Comparison of ENCODE assay signal across 23 cellular contexts in genomic region chr14:104284636-104285482, GRCh38.
DNase-seq lines count a peak whose midpoint lies in the region; ATAC-seq and TF ChIP-seq lines count a peak whose summit lies in the region.
"Had no signal": no experiment of that assay in that cellular context is flagged by ENCODE, and none has a peak within 500 bp of the region (broad histone marks: within the 10 kb centered on the region; RNA-seq: fewer than 3 reads in every experiment).

No MANE protein-coding gene starts in this region.

- no peak overlapping the region for H3K4me3 ChIP-seq in sigmoid colon
- H3K4me3 ChIP-seq: cardiac muscle cell, GM23248, pancreas, stomach, upper lobe of left lung had no signal

- no peak for TF ChIP-seq POLR2A in sigmoid colon (IDR thresholded peaks at IDR 0.05)

- no peaks in the 10 kb centered on the region for H3K4me1 Mint-ChIP-seq in chondrocyte (ENCODE audit: low read depth)
- H3K4me1 Mint-ChIP-seq: CD8-positive, alpha-beta memory T cell; memory B cell had no signal

- ATAC-seq in left colon (no peak), GM18858 (IDR thresholded peaks at IDR 0.05; ENCODE audit: unreplicated experiment) (no peak)
- ATAC-seq: activated T-cell treated with anti-CD3 and anti-CD28 coated beads, Interleukin-2, amount 50 U/mL, for 4 hours; pancreas had no signal

- DNase-seq in activated CD8-positive, alpha-beta memory T cell treated with anti-CD3 and anti-CD28 coated beads, Interleukin-2, amount 50 U/mL, for 4 hours = peak; percentile 9
- DNase-seq in activated CD8-positive, alpha-beta memory T cell treated with anti-CD3 and anti-CD28 coated beads for 24 hours = no peak
- peak; percentile 82 for DNase-seq in chondrocyte (ENCODE audit: low spot score)
- DNase-seq in left colon = peak; percentile 8 to 23
- peak; percentile 56 for DNase-seq in sigmoid colon
- no peak for DNase-seq in MV-4-11 (lab: John Stamatoyannopoulos, UW)
- no peak for DNase-seq in NCI-H2227 treated with DMSO at 0.1 percent for 48 hours (lab: John Stamatoyannopoulos, UW)
- DNase-seq: activated naive CD4-positive, alpha-beta T cell treated with anti-CD3 and anti-CD28 coated beads for 36 hours; activated T-cell treated with anti-CD3 and anti-CD28 coated beads, Interleukin-2, amount 50 U/mL, for 4 hours; AML-193; dermis blood vessel endothelial cell; GDM1; GM23248; NCI-H1105 treated with DMSO at 0.1 percent for 48 hours; NCI-H2081 treated with DMSO at 0.1 percent for 48 hours; stimulated activated CD8-positive, alpha-beta memory T cell treated with anti-CD3 and anti-CD28 coated beads, Interleukin-4, amount 100 ng/mL, for 48 hours; stomach had no signal

- no peak overlapping the region for H3K4me3 Mint-ChIP-seq in chondrocyte (ENCODE audit: unreplicated experiment)
- H3K4me3 Mint-ChIP-seq: activated naive CD4-positive, alpha-beta T cell treated with anti-CD3 and anti-CD28 coated beads for 36 hours; activated T-cell treated with anti-CD3 and anti-CD28 coated beads, Interleukin-2, amount 50 U/mL, for 4 hours; CD8-positive, alpha-beta memory T cell; memory B cell had no signal

- peak overlapping the region in 2 of 4 donors; percentile 67 to 77 for H3K27ac ChIP-seq in sigmoid colon
- H3K27ac ChIP-seq: cardiac muscle cell, GM23248, pancreas, stomach, upper lobe of left lung had no signal

- no peak overlapping the region for H3K27ac Mint-ChIP-seq in chondrocyte (ENCODE audit: unreplicated experiment)
- H3K27ac Mint-ChIP-seq: activated naive CD4-positive, alpha-beta T cell treated with anti-CD3 and anti-CD28 coated beads for 36 hours; CD8-positive, alpha-beta memory T cell; memory B cell had no signal

- H3K27me3 Mint-ChIP-seq in chondrocyte (ENCODE audit: low read depth) = peaks cover 3% of the 10 kb centered on the region

- 80 to 82% methylated on average over 29 of the region's 29 CpGs for WGBS in sigmoid colon, 2 donors

- H3K9me3 ChIP-seq in sigmoid colon = no peaks in the 10 kb centered on the region
- H3K9me3 ChIP-seq: pancreas, stomach, upper lobe of left lung had no signal

- TF ChIP-seq CTCF in chondrocyte (IDR thresholded peaks at IDR 0.05) = no peak
- no peak for TF ChIP-seq CTCF in sigmoid colon (IDR thresholded peaks at IDR 0.05)

- intact Hi-C loops in left colon (cut with DNase I, micrococcal nuclease) (no loop called here), sigmoid colon (cut with DNase I) (no loop called here)

- TF ChIP-seq EP300 in sigmoid colon (IDR thresholded peaks at IDR 0.05) = no peak

- no peaks in the 10 kb centered on the region for H3K36me3 Mint-ChIP-seq in chondrocyte (ENCODE audit: low read depth)
- H3K36me3 Mint-ChIP-seq: CD8-positive, alpha-beta memory T cell; memory B cell had no signal

- no peaks in the 10 kb centered on the region for H3K36me3 ChIP-seq in sigmoid colon
- H3K36me3 ChIP-seq: cardiac muscle cell, pancreas, stomach, upper lobe of left lung had no signal

- peaks cover 0 to 25% (median 18%) of the 10 kb centered on the region in 4 donors for H3K4me1 ChIP-seq in sigmoid colon
- H3K4me1 ChIP-seq: pancreas, stomach, upper lobe of left lung had no signal

- H3K27me3 ChIP-seq in sigmoid colon = no peaks in the 10 kb centered on the region
- H3K27me3 ChIP-seq: cardiac muscle cell, pancreas, upper lobe of left lung had no signal

- H3K9me3 Mint-ChIP-seq in chondrocyte (ENCODE audit: low read depth) = peaks cover 3% of the 10 kb centered on the region
- H3K9me3 Mint-ChIP-seq: CD8-positive, alpha-beta memory T cell had no signal

Comparison
In these comparisons a context has a peak if more than half of its experiments do, and no peak if none do; other contexts are left out.
1. DNase-seq: peak in activated CD8-positive, alpha-beta memory T cell treated with anti-CD3 and anti-CD28 coated beads, Interleukin-2, amount 50 U/mL, for 4 hours (single experiment), chondrocyte (single experiment), left colon (2 of 2) and sigmoid colon (single experiment); none in activated CD8-positive, alpha-beta memory T cell treated with anti-CD3 and anti-CD28 coated beads for 24 hours (single experiment), MV-4-11 (single experiment) and NCI-H2227 treated with DMSO at 0.1 percent for 48 hours (single experiment).